Comparison of ENCODE assay signal across 1 cellular context in the genomic region with DNA sequence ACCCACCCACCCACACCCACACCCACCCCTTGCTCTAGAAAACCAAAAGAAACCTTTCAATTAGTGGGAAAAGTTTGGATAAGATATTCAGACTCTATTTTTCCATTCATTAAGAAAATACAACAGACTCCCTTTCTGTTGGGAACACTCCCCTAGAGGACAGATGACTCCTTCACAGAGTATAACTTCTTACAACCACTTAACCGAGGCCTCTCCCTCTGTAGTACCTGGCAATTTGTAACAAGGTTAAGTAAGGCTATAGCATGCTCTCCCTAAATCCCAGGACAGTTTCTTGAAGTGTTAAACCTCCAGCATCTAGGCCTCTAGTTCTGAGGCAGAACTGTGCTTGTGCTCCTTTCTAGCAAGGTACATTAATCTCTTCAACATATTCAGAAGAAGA.
TF ChIP-seq lines count a peak whose summit lies in the region.

No MANE protein-coding gene starts in this region.

TF ChIP-seq in A549, 52 proteins besides CTCF, POLR2A, EP300 and RAD21:
- TF ChIP-seq, protein P1, sequence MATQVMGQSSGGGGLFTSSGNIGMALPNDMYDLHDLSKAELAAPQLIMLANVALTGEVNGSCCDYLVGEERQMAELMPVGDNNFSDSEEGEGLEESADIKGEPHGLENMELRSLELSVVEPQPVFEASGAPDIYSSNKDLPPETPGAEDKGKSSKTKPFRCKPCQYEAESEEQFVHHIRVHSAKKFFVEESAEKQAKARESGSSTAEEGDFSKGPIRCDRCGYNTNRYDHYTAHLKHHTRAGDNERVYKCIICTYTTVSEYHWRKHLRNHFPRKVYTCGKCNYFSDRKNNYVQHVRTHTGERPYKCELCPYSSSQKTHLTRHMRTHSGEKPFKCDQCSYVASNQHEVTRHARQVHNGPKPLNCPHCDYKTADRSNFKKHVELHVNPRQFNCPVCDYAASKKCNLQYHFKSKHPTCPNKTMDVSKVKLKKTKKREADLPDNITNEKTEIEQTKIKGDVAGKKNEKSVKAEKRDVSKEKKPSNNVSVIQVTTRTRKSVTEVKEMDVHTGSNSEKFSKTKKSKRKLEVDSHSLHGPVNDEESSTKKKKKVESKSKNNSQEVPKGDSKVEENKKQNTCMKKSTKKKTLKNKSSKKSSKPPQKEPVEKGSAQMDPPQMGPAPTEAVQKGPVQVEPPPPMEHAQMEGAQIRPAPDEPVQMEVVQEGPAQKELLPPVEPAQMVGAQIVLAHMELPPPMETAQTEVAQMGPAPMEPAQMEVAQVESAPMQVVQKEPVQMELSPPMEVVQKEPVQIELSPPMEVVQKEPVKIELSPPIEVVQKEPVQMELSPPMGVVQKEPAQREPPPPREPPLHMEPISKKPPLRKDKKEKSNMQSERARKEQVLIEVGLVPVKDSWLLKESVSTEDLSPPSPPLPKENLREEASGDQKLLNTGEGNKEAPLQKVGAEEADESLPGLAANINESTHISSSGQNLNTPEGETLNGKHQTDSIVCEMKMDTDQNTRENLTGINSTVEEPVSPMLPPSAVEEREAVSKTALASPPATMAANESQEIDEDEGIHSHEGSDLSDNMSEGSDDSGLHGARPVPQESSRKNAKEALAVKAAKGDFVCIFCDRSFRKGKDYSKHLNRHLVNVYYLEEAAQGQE (IDR thresholded peaks at IDR 0.05) = no peak
- TF ChIP-seq, protein P2, sequence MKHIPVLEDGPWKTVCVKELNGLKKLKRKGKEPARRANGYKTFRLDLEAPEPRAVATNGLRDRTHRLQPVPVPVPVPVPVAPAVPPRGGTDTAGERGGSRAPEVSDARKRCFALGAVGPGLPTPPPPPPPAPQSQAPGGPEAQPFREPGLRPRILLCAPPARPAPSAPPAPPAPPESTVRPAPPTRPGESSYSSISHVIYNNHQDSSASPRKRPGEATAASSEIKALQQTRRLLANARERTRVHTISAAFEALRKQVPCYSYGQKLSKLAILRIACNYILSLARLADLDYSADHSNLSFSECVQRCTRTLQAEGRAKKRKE (CRISPR knock-in tag; IDR thresholded peaks at IDR 0.05; ENCODE audit: low read depth) = no peak
- TF ChIP-seq CHD2 (IDR thresholded peaks at IDR 0.05; ENCODE audit: low read length, partially characterized antibody) = no peak
- no peak for TF ChIP-seq HOXB5 (CRISPR knock-in tag; IDR thresholded peaks at IDR 0.05)
- TF ChIP-seq ZC3H11A (IDR thresholded peaks at IDR 0.05) = no peak
- TF ChIP-seq JUN (IDR thresholded peaks at IDR 0.05) = no peak
- TF ChIP-seq MAFK (IDR thresholded peaks at IDR 0.05; ENCODE audit: partially characterized antibody) = no peak
- TF ChIP-seq FOXS1 (CRISPR knock-in tag; IDR thresholded peaks at IDR 0.05) = no peak
- TF ChIP-seq, protein P3, sequence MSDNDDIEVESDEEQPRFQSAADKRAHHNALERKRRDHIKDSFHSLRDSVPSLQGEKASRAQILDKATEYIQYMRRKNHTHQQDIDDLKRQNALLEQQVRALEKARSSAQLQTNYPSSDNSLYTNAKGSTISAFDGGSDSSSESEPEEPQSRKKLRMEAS (IDR thresholded peaks at IDR 0.05) = no peak
- no peak for TF ChIP-seq KDM5A (IDR thresholded peaks at IDR 0.05)
- no peak for TF ChIP-seq HDAC2 (IDR thresholded peaks at IDR 0.05)
- TF ChIP-seq ZNF302 (CRISPR knock-in tag; IDR thresholded peaks at IDR 0.05) = no peak
TF ChIP-seq in A549: peak in this region for 0.
